ENCODE assay signal across 8 cellular contexts in the genomic region with DNA sequence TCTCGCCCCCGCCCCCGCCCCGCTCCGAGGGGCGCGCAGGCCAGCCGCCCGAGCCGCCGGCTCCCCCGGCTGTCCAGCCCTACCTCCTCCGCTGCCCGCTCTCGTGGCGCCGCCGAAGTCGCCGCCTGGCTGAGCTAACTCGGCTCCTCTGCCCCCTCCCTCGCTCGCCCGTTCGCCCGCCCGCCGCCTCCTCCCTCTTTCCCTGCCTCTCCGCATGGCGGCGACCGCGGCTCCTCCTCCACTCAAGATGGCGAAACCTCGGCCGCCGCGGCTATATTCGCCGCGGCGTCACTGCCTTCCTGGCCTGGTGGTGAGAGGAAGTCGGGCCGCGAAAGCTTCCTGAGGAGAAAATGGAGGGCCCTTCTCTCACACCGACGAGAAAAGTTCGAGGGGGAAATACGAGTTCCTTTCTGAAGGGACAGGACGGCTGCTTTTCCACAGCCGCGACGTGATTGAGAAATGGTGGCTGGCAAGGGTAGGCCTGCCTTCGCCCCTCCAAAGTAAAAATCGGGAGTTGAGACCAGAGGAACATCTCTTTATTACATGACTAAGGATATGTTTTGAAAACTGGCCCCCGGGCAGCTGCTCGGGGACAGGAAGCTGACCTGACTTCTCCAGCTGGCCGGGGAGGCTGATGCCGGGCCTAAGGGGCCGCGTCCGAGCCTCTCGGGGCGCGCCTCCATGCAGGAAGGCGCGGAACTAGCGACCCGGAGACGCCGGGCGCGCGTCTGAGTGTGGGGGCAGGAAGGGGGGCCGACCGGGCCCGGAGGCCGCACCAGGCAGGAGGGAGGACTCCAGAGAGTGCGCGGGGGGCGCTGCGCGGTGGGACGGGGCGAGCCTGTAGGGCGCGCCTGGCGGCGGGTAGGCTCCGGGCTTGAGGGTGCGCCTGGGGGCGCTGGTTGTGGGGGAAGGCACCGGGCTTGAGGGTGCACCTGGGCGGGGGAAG. TPM values are rescaled to one million over a fixed set of nuclear protein-coding genes. Genes with fewer than 3 reads are reported as not detected.
DNase-seq lines count a peak whose midpoint lies in the region; ATAC-seq and TF ChIP-seq lines count a peak whose summit lies in the region.

A gene with protein sequence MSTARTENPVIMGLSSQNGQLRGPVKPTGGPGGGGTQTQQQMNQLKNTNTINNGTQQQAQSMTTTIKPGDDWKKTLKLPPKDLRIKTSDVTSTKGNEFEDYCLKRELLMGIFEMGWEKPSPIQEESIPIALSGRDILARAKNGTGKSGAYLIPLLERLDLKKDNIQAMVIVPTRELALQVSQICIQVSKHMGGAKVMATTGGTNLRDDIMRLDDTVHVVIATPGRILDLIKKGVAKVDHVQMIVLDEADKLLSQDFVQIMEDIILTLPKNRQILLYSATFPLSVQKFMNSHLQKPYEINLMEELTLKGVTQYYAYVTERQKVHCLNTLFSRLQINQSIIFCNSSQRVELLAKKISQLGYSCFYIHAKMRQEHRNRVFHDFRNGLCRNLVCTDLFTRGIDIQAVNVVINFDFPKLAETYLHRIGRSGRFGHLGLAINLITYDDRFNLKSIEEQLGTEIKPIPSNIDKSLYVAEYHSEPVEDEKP (minus strand): TSS at position 150 of the 946 bp plus-strand sequence. CDS start 4,913 bp downstream, outside the sequence.

- H3K36me3 ChIP-seq in left ventricle myocardium inferior: no peaks in the 10 kb centered on the region
- H3K36me3 ChIP-seq in prostate gland: no peaks in the 10 kb centered on the region
- peaks cover under 1% of the 10 kb centered on the region for H3K36me3 ChIP-seq in upper lobe of right lung

- TF ChIP-seq CTCF in left ventricle myocardium inferior (IDR thresholded peaks at IDR 0.05; ENCODE audit: borderline replicate concordance): peak; percentile 44
- peak; percentile 18 to 80 (median 44) for TF ChIP-seq CTCF in prostate gland (IDR thresholded peaks at IDR 0.05)
- peak; percentile 44 for TF ChIP-seq CTCF in upper lobe of right lung (IDR thresholded peaks at IDR 0.05)

- peaks cover 61% of the 10 kb centered on the region for H3K4me1 ChIP-seq in left ventricle myocardium inferior
- peaks cover 12% of the 10 kb centered on the region for H3K4me1 ChIP-seq in prostate gland (replicated peaks)
- H3K4me1 ChIP-seq in upper lobe of right lung: peaks cover 29% of the 10 kb centered on the region

- H3K4me3 ChIP-seq in left ventricle myocardium inferior: peak within 1 kb of the TSS; percentile 96
- H3K4me3 ChIP-seq in prostate gland: peak within 1 kb of the TSS; percentile 78 to 95
- H3K4me3 ChIP-seq in upper lobe of right lung: peak within 1 kb of the TSS; percentile 95

- H3K27ac ChIP-seq in left ventricle myocardium inferior (replicated peaks) (peak within 1 kb of the TSS; percentile 99), prostate gland (peak within 1 kb of the TSS; percentile 99 to 100), upper lobe of right lung (peak within 1 kb of the TSS; percentile 100)

- peak; percentile 98 for TF ChIP-seq POLR2A in prostate gland (IDR thresholded peaks at IDR 0.05)

- no peaks in the 10 kb centered on the region for H3K9me3 ChIP-seq in left ventricle myocardium inferior (replicated peaks)
- H3K9me3 ChIP-seq in prostate gland: no peaks in the 10 kb centered on the region
- H3K9me3 ChIP-seq in upper lobe of right lung: no peaks in the 10 kb centered on the region

- peak; percentile 44 for ATAC-seq in HG02623 (IDR thresholded peaks at IDR 0.05; ENCODE audit: unreplicated experiment)
- peak; percentile 88 for ATAC-seq in upper lobe of right lung

- intact Hi-C loops in left ventricle myocardium inferior (cut with micrococcal nuclease) (no loop called here), prostate gland (cut with DNase I) (loop anchor here (2.0 kb wide), 2 partner anchors 100 to 140 kb away; no protein-coding TSS in a partner anchor), upper lobe of right lung (cut with DNase I) (no loop called here)

- DNase-seq in GF-D8 (lab: John Stamatoyannopoulos, UW) (peak; percentile 95), NCI-H146 treated with DMSO at 0.1 percent for 48 hours (lab: John Stamatoyannopoulos, UW; ENCODE audit: unreplicated experiment) (peak; percentile 81), T-helper 2 cell (peak; percentile 81 to 94 (median 86)), amygdala (lab: John Stamatoyannopoulos, UW) (peak; percentile 33 to 92 (median 84)), left ventricle myocardium inferior (peak; percentile 93), prostate gland (ENCODE audit: low spot score) (peak; percentile 82), upper lobe of right lung (peak; percentile 97)

- WGBS in prostate gland: 0% methylated on average over 61 of the region's 94 CpGs

- H3K27me3 ChIP-seq in left ventricle myocardium inferior (ENCODE audit: low read depth): no peaks in the 10 kb centered on the region
- H3K27me3 ChIP-seq in prostate gland (replicated peaks; ENCODE audit: insufficient read depth): no peaks in the 10 kb centered on the region
- no peaks in the 10 kb centered on the region for H3K27me3 ChIP-seq in upper lobe of right lung

RNA-seq across cellular contexts. Expression of the gene that starts here (rescaled TPM):
- total RNA-seq in left ventricle myocardium inferior (134 TPM), prostate gland (100 to 1,000 TPM; 122 to 127 TPM), upper lobe of right lung (115 TPM)

Comparison
In these comparisons a context has a peak if more than half of its experiments do, and no peak if none do; other contexts are left out.
1. Peak in every context shown above with its lines: DNase-seq, ATAC-seq, H3K4me3 ChIP-seq and H3K27ac ChIP-seq.